Comparison of ENCODE assay signal across 29 cellular contexts in the genomic region with DNA sequence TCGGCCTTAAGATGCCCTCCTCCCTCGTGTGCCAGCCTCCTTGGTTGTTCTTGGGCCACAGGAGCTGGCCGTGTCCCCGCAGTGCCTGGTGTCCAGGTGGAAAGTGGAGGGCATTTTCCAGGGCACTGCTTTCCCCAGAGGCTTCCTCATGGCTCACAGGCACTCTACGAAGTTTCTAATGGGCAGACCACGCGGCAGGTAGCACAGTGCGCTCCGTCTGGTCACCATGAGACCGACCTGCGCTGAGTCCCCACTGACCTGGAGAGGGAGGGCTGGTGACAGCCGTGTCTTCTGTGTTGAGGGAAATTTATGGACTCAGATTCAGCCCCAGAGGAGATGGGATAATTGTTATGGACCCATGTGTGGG.
"Had no signal": no experiment of that assay in that cellular context is flagged by ENCODE, and none has a peak within 500 bp of the region (broad histone marks: within the 10 kb centered on the region; RNA-seq: fewer than 3 reads in every experiment).

No MANE protein-coding gene starts in this region.

- ATAC-seq: activated CD8-positive, alpha-beta T cell treated with anti-CD3 and anti-CD28 coated beads, Interleukin-2, amount 10 ng/mL, durations not matched to agents 7 days and 5 days; activated naive CD4-positive, alpha-beta T cell treated with anti-CD3 and anti-CD28 coated beads, Interleukin-2, amount 50 U/mL, for 72 hours; activated T-cell treated with anti-CD3 and anti-CD28 coated beads, Interleukin-2, amount 50 U/mL, for 4 hours; body of pancreas had no signal

- H3K4me3 Mint-ChIP-seq: activated B cell treated with CpG ODN at 0.5 μM for 24 hours; activated CD4-positive, alpha-beta memory T cell treated with anti-CD3 and anti-CD28 coated beads, Interleukin-2, amount 10 ng/mL, durations not matched to agents 7 days and 5 days; activated CD4-positive, alpha-beta T cell treated with anti-CD3 and anti-CD28 coated beads, Interleukin-2, amount 10 ng/mL, durations not matched to agents 24 days and 14 days; activated CD8-positive, alpha-beta T cell treated with anti-CD3 and anti-CD28 coated beads, Interleukin-2, amount 10 ng/mL, durations not matched to agents 7 days and 5 days; activated naive CD4-positive, alpha-beta T cell treated with anti-CD3 and anti-CD28 coated beads for 36 hours; activated naive CD8-positive, alpha-beta T cell treated with anti-CD3 and anti-CD28 coated beads for 36 hours; activated T-cell treated with anti-CD3 and anti-CD28 coated beads, Interleukin-2, amount 50 U/mL, for 4 hours; T-helper 1 cell treated with Interleukin-12 subunit alpha and Interleukin-12 subunit beta and Interleukin-4 antibody, amounts not matched to agents 30 μg/mL and 1 μg/mL, for 36 hours; T-helper 2 cell treated with Interferon-gamma antibody and Interleukin-4, amounts not matched to agents 5 μg/mL and 100 μg/mL, for 36 hours had no signal

- H3K36me3 Mint-ChIP-seq: activated naive CD4-positive, alpha-beta T cell treated with anti-CD3 and anti-CD28 coated beads, Interleukin-2, amount 50 U/mL, for 72 hours; activated naive CD8-positive, alpha-beta T cell treated with anti-CD3 and anti-CD28 coated beads for 36 hours had no signal

- H3K4me1 ChIP-seq: adrenal gland, body of pancreas, breast epithelium had no signal

- H3K36me3 ChIP-seq: adrenal gland, brain microvascular endothelial cell, breast epithelium had no signal

- H3K27me3 ChIP-seq: adrenal gland, body of pancreas, brain microvascular endothelial cell had no signal

- H3K27ac Mint-ChIP-seq: activated B cell treated with CpG ODN at 0.5 μM for 24 hours; activated CD4-positive, alpha-beta memory T cell treated with anti-CD3 and anti-CD28 coated beads, Interleukin-2, amount 10 ng/mL, durations not matched to agents 7 days and 5 days; activated CD4-positive, alpha-beta T cell treated with anti-CD3 and anti-CD28 coated beads, Interleukin-2, amount 10 ng/mL, durations not matched to agents 24 days and 14 days; activated CD8-positive, alpha-beta T cell treated with anti-CD3 and anti-CD28 coated beads, Interleukin-2, amount 10 ng/mL, durations not matched to agents 7 days and 5 days; activated naive CD4-positive, alpha-beta T cell treated with anti-CD3 and anti-CD28 coated beads for 36 hours; activated naive CD4-positive, alpha-beta T cell treated with anti-CD3 and anti-CD28 coated beads, Interleukin-2, amount 50 U/mL, for 72 hours; activated naive CD8-positive, alpha-beta T cell treated with anti-CD3 and anti-CD28 coated beads for 36 hours; activated T-helper 2 cell treated with anti-CD3 and anti-CD28 coated beads, Interferon-gamma antibody, Interleukin-2, Interleukin-4, amounts not matched to agents 10 μg/mL and 5 μg/mL and 100 μg/mL, durations not matched to agents 14 hours and 24 hours and 36 hours; T-helper 1 cell treated with Interleukin-12 subunit alpha and Interleukin-12 subunit beta and Interleukin-4 antibody, amounts not matched to agents 30 μg/mL and 1 μg/mL, for 36 hours; T-helper 2 cell treated with Interferon-gamma antibody and Interleukin-4, amounts not matched to agents 5 μg/mL and 100 μg/mL, for 36 hours had no signal

- H3K4me1 Mint-ChIP-seq: activated B cell treated with CpG ODN at 0.5 μM for 24 hours; activated CD4-positive, alpha-beta memory T cell treated with anti-CD3 and anti-CD28 coated beads, Interleukin-2, amount 10 ng/mL, durations not matched to agents 7 days and 5 days; activated CD4-positive, alpha-beta T cell treated with anti-CD3 and anti-CD28 coated beads, Interleukin-2, amount 10 ng/mL, durations not matched to agents 24 days and 14 days had no signal

- H3K27me3 Mint-ChIP-seq: activated naive CD8-positive, alpha-beta T cell treated with anti-CD3 and anti-CD28 coated beads for 36 hours had no signal

- H3K9me3 Mint-ChIP-seq: activated B cell treated with CpG ODN at 0.5 μM for 24 hours; activated CD4-positive, alpha-beta memory T cell treated with anti-CD3 and anti-CD28 coated beads, Interleukin-2, amount 10 ng/mL, durations not matched to agents 7 days and 5 days; activated CD4-positive, alpha-beta T cell treated with anti-CD3 and anti-CD28 coated beads, Interleukin-2, amount 10 ng/mL, durations not matched to agents 24 days and 14 days; activated naive CD4-positive, alpha-beta T cell treated with anti-CD3 and anti-CD28 coated beads for 36 hours; activated naive CD4-positive, alpha-beta T cell treated with anti-CD3 and anti-CD28 coated beads, Interleukin-2, amount 50 U/mL, for 72 hours; activated naive CD8-positive, alpha-beta T cell treated with anti-CD3 and anti-CD28 coated beads for 36 hours; activated T-cell treated with anti-CD3 and anti-CD28 coated beads, Interleukin-2, amount 50 U/mL, for 4 hours; activated T-helper 2 cell treated with anti-CD3 and anti-CD28 coated beads, Interferon-gamma antibody, Interleukin-2, Interleukin-4, amounts not matched to agents 10 μg/mL and 5 μg/mL and 100 μg/mL, durations not matched to agents 14 hours and 24 hours and 36 hours; T-helper 1 cell treated with Interleukin-12 subunit alpha and Interleukin-12 subunit beta and Interleukin-4 antibody, amounts not matched to agents 30 μg/mL and 1 μg/mL, for 36 hours; T-helper 2 cell treated with Interferon-gamma antibody and Interleukin-4, amounts not matched to agents 5 μg/mL and 100 μg/mL, for 36 hours had no signal

- DNase-seq: activated B cell treated with CpG ODN at 0.5 μM for 24 hours; activated CD4-positive, alpha-beta memory T cell treated with anti-CD3 and anti-CD28 coated beads, Interleukin-2, amount 10 ng/mL, durations not matched to agents 7 days and 5 days; activated CD4-positive, alpha-beta T cell treated with anti-CD3 and anti-CD28 coated beads for 4 hours; activated CD4-positive, alpha-beta T cell treated with anti-CD3 and anti-CD28 coated beads, Interleukin-2, amount 10 ng/mL, durations not matched to agents 24 days and 14 days; activated CD4-positive, alpha-beta T cell treated with anti-CD3 and anti-CD28 coated beads, Interleukin-2, amount 50 U/mL, for 48 hours; activated CD4-positive, CD25-positive, alpha-beta regulatory T cell treated with anti-CD3 and anti-CD28 coated beads, Interleukin-2, amount 50 U/mL, for 72 hours; activated CD8-positive, alpha-beta T cell treated with anti-CD3 and anti-CD28 coated beads, Interleukin-2, amount 10 ng/mL, durations not matched to agents 7 days and 5 days; activated gamma-delta T cell treated with Interleukin-2 at 50 U/mL for 16 hours; activated naive CD4-positive, alpha-beta T cell; activated naive CD4-positive, alpha-beta T cell treated with anti-CD3 and anti-CD28 coated beads for 36 hours; activated naive CD4-positive, alpha-beta T cell treated with anti-CD3 and anti-CD28 coated beads, Interleukin-2, amount 50 U/mL, for 16 hours; activated naive CD8-positive, alpha-beta T cell treated with anti-CD3 and anti-CD28 coated beads for 36 hours; activated T-cell treated with anti-CD3 and anti-CD28 coated beads, Interleukin-2, amount 50 U/mL, for 4 hours; amniotic stem cell; aorta; body of pancreas; brain microvascular endothelial cell; central memory CD4-positive, alpha-beta T cell; SW 1271; T-helper 1 cell; T-helper 2 cell; T-helper 9 cell had no signal

- H3K9me3 ChIP-seq: adrenal gland, body of pancreas, breast epithelium had no signal

- H3K27ac ChIP-seq: adrenal gland, body of pancreas, brain microvascular endothelial cell, breast epithelium, VCaP had no signal

- H3K4me3 ChIP-seq: adrenal gland, body of pancreas, breast epithelium had no signal
